In the genomic region with DNA sequence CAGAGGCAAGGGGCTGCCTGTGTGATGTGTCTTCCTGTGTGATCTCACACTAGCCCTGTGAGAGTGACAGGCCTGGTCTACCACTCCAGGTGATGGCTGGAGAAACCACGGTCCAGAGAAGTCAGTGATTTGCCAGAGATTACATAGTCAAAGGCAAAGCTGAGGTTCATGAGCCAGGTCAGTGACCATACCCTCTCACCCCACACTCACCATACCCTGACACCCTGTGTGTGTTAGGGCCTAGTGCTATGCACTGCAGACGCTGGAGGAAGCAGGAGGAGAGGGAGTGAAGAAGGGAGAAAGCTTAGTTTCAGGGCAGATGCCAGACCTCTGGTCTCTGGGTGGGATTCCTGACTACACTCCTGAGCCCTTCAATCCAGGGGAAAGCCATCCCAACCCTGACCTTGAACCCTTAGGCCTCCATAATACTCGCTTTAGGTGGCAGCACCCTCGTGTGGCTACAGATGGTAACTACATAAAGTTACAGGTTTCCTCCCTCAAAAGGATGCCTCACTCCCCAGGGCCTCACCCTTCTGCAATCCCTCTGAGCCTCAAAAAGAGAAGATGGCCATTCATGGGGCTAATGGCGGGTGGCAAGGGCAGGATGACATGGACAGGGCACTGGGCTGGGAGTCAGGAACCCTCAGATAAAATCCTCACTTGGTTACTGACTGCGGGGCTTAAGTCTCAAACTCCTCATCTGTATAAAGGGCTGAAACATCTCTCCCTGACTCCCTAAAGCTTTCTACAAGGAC, we compare ENCODE assay signal across 1 cellular context.
TF ChIP-seq lines count a peak whose summit lies in the region.

No MANE protein-coding gene starts in this region.

TF ChIP-seq in K562, 482 proteins besides CTCF, POLR2A, EP300 and RAD21 (continued from another document and continues in another):
- TF ChIP-seq, protein P1, sequence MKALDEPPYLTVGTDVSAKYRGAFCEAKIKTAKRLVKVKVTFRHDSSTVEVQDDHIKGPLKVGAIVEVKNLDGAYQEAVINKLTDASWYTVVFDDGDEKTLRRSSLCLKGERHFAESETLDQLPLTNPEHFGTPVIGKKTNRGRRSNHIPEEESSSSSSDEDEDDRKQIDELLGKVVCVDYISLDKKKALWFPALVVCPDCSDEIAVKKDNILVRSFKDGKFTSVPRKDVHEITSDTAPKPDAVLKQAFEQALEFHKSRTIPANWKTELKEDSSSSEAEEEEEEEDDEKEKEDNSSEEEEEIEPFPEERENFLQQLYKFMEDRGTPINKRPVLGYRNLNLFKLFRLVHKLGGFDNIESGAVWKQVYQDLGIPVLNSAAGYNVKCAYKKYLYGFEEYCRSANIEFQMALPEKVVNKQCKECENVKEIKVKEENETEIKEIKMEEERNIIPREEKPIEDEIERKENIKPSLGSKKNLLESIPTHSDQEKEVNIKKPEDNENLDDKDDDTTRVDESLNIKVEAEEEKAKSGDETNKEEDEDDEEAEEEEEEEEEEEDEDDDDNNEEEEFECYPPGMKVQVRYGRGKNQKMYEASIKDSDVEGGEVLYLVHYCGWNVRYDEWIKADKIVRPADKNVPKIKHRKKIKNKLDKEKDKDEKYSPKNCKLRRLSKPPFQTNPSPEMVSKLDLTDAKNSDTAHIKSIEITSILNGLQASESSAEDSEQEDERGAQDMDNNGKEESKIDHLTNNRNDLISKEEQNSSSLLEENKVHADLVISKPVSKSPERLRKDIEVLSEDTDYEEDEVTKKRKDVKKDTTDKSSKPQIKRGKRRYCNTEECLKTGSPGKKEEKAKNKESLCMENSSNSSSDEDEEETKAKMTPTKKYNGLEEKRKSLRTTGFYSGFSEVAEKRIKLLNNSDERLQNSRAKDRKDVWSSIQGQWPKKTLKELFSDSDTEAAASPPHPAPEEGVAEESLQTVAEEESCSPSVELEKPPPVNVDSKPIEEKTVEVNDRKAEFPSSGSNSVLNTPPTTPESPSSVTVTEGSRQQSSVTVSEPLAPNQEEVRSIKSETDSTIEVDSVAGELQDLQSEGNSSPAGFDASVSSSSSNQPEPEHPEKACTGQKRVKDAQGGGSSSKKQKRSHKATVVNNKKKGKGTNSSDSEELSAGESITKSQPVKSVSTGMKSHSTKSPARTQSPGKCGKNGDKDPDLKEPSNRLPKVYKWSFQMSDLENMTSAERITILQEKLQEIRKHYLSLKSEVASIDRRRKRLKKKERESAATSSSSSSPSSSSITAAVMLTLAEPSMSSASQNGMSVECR (CRISPR knock-in tag; IDR thresholded peaks at IDR 0.05) = no peak; the same call in 1 of the 2 replicates
- TF ChIP-seq PPARD (CRISPR knock-in tag; IDR thresholded peaks at IDR 0.05) (no peak), CUX1 (CRISPR knock-in tag; IDR thresholded peaks at IDR 0.05) (no peak), NR2C1 (IDR thresholded peaks at IDR 0.05) (peak; percentile 66), NR2C1 (tag; IDR thresholded peaks at IDR 0.05) (peak; percentile 77), DDX20 (tag; IDR thresholded peaks at IDR 0.05; ENCODE audit: low read depth) (no peak), HIVEP1 (CRISPR knock-in tag; IDR thresholded peaks at IDR 0.05) (no peak), TGIF2 (CRISPR knock-in tag; IDR thresholded peaks at IDR 0.05) (no peak), L3MBTL2 (IDR thresholded peaks at IDR 0.05) (0 out of 2 replicates have a peak, but pooled peaks have one; percentile 25), NEUROD1 (IDR thresholded peaks at IDR 0.05; ENCODE audit: borderline replicate concordance, low read depth, low read length, partially characterized antibody) (no peak), RNF219 (CRISPR knock-in tag; IDR thresholded peaks at IDR 0.05) (no peak), ZNF780A (CRISPR knock-in tag; IDR thresholded peaks at IDR 0.05) (no peak), ZNF165 (CRISPR knock-in tag; IDR thresholded peaks at IDR 0.05; ENCODE audit: borderline replicate concordance) (no peak), PREB (CRISPR knock-in tag; IDR thresholded peaks at IDR 0.05) (no peak), HDGF (IDR thresholded peaks at IDR 0.05) (peak; percentile 80; the same call in 1 of the 2 replicates), TCF15 (CRISPR knock-in tag; IDR thresholded peaks at IDR 0.05) (no peak), SMAD4 (CRISPR knock-in tag; conservative IDR thresholded peaks at IDR 0.05) (no peak), ZNF133 (CRISPR knock-in tag; IDR thresholded peaks at IDR 0.05) (no peak), TSHZ1 (CRISPR knock-in tag; IDR thresholded peaks at IDR 0.05) (no peak), CBFB (CRISPR knock-in tag; IDR thresholded peaks at IDR 0.05) (no peak), TAF7 (tag; IDR thresholded peaks at IDR 0.05) (no peak), ZBTB33 (CRISPR knock-in tag; IDR thresholded peaks at IDR 0.05) (no peak), SMARCB1 (IDR thresholded peaks at IDR 0.05; ENCODE audit: insufficient read length, low read depth) (no peak), ZNF830 (CRISPR knock-in tag; IDR thresholded peaks at IDR 0.05) (no peak), NR2F6 (CRISPR knock-in tag; IDR thresholded peaks at IDR 0.05) (no peak), JUND (IDR thresholded peaks at IDR 0.05; ENCODE audit: borderline replicate concordance, low read depth, low read length) (no peak), JUND (tag; IDR thresholded peaks at IDR 0.05; ENCODE audit: borderline replicate concordance, low read depth, low read length) (peak; percentile 35; the same call in 1 of the 3 replicates), HNRNPL (IDR thresholded peaks at IDR 0.05; ENCODE audit: low read depth, low read length) (no peak), ZC3H11A (IDR thresholded peaks at IDR 0.05; ENCODE audit: low read depth, low read length) (no peak), PHF20 (IDR thresholded peaks at IDR 0.05; ENCODE audit: partially characterized antibody) (no peak), ZNF239 (CRISPR knock-in tag; IDR thresholded peaks at IDR 0.05) (no peak)
- TF ChIP-seq, protein P2, sequence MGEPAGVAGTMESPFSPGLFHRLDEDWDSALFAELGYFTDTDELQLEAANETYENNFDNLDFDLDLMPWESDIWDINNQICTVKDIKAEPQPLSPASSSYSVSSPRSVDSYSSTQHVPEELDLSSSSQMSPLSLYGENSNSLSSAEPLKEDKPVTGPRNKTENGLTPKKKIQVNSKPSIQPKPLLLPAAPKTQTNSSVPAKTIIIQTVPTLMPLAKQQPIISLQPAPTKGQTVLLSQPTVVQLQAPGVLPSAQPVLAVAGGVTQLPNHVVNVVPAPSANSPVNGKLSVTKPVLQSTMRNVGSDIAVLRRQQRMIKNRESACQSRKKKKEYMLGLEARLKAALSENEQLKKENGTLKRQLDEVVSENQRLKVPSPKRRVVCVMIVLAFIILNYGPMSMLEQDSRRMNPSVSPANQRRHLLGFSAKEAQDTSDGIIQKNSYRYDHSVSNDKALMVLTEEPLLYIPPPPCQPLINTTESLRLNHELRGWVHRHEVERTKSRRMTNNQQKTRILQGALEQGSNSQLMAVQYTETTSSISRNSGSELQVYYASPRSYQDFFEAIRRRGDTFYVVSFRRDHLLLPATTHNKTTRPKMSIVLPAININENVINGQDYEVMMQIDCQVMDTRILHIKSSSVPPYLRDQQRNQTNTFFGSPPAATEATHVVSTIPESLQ (CRISPR knock-in tag; IDR thresholded peaks at IDR 0.05) = no peak
